Comparison of ENCODE assay signal across 31 cellular contexts in the genomic region with DNA sequence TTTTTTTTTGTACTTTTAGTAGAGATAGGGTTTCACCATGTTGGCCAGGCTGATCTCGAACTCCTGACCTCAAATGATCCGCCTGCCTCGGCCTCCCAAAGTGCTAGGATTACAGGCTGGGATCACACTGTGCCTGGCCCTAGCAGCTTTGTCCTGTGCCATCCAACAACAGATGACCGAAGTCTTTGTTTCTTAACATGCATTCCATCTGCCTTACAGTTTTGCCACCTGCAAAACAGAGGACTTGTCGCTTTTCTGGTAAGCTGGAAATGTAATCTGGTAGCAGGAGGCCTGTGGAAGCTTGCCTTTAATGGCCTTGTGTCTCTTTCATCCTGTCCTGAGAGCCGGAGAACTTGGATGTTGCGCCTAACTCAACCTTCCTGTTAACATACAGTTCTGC.
"Had no signal": no experiment of that assay in that cellular context is flagged by ENCODE, and none has a peak within 500 bp of the region (broad histone marks: within the 10 kb centered on the region; RNA-seq: fewer than 3 reads in every experiment).

No MANE protein-coding gene starts in this region.

- DNase-seq: activated B cell treated with CpG ODN at 0.5 μM for 24 hours; activated CD4-positive, alpha-beta memory T cell treated with anti-CD3 and anti-CD28 coated beads, Interleukin-2, amount 10 ng/mL, durations not matched to agents 7 days and 5 days; activated CD4-positive, alpha-beta T cell treated with anti-CD3 and anti-CD28 coated beads for 48 hours; activated CD4-positive, CD25-positive, alpha-beta regulatory T cell treated with anti-CD3 and anti-CD28 coated beads, Interleukin-2, amount 50 U/mL, for 72 hours; activated CD8-positive, alpha-beta memory T cell treated with anti-CD3 and anti-CD28 coated beads for 24 hours; activated CD8-positive, alpha-beta memory T cell treated with anti-CD3 and anti-CD28 coated beads, Interleukin-2, amount 10 ng/mL, durations not matched to agents 7 days and 5 days; activated CD8-positive, alpha-beta memory T cell treated with anti-CD3 and anti-CD28 coated beads, Interleukin-2, amount 50 U/mL, for 48 hours; activated effector memory CD4-positive, alpha-beta T cell treated with Interleukin-2 at 50 U/mL for 16 hours; activated naive CD4-positive, alpha-beta T cell treated with anti-CD3 and anti-CD28 coated beads, Interleukin-2, amount 10 ng/mL, durations not matched to agents 7 days and 5 days; activated naive CD8-positive, alpha-beta T cell treated with anti-CD3 and anti-CD28 coated beads, Interleukin-2, amount 50 U/mL, for 24 hours; activated T-cell treated with anti-CD3 and anti-CD28 coated beads, Interleukin-2, amount 50 U/mL, for 48 hours; anterior cingulate cortex; central memory CD4-positive, alpha-beta T cell; Karpas-422; KBM-7; NCI-H1105; NCI-H1417 treated with DMSO at 0.1 percent for 48 hours; NCI-H187 treated with DMSO at 0.1 percent for 48 hours; NCI-H2081; NCI-H226; NCI-H446 treated with DMSO at 0.1 percent for 48 hours; NCI-H524; SHP77; SJCRH30 had no signal

- H3K4me1 Mint-ChIP-seq: activated CD4-positive, alpha-beta memory T cell treated with anti-CD3 and anti-CD28 coated beads, Interleukin-2, amount 10 ng/mL, durations not matched to agents 7 days and 5 days; activated CD8-positive, alpha-beta memory T cell treated with anti-CD3 and anti-CD28 coated beads, Interleukin-2, amount 10 ng/mL, durations not matched to agents 7 days and 5 days; activated naive CD4-positive, alpha-beta T cell treated with anti-CD3 and anti-CD28 coated beads, Interleukin-2, amount 10 ng/mL, durations not matched to agents 7 days and 5 days; activated naive CD8-positive, alpha-beta T cell treated with anti-CD3 and anti-CD28 coated beads, Interleukin-2, amount 50 U/mL, for 24 hours had no signal

- ATAC-seq: activated CD8-positive, alpha-beta memory T cell treated with anti-CD3 and anti-CD28 coated beads, Interleukin-2, amount 10 ng/mL, durations not matched to agents 7 days and 5 days; activated naive CD8-positive, alpha-beta T cell treated with anti-CD3 and anti-CD28 coated beads, Interleukin-2, amount 50 U/mL, for 24 hours; Panc1 had no signal

- H3K4me3 ChIP-seq: SJCRH30, SK-N-MC had no signal

- H3K4me3 Mint-ChIP-seq: activated B cell treated with CpG ODN at 0.5 μM for 24 hours; activated CD4-positive, alpha-beta memory T cell treated with anti-CD3 and anti-CD28 coated beads, Interleukin-2, amount 10 ng/mL, durations not matched to agents 7 days and 5 days; activated CD8-positive, alpha-beta memory T cell treated with anti-CD3 and anti-CD28 coated beads, Interleukin-2, amount 10 ng/mL, durations not matched to agents 7 days and 5 days; activated naive CD4-positive, alpha-beta T cell treated with anti-CD3 and anti-CD28 coated beads, Interleukin-2, amount 10 ng/mL, durations not matched to agents 7 days and 5 days; activated naive CD8-positive, alpha-beta T cell; activated naive CD8-positive, alpha-beta T cell treated with anti-CD3 and anti-CD28 coated beads, Interleukin-2, amount 50 U/mL, for 24 hours; brain; T-helper 1 cell treated with Interleukin-12 subunit alpha and Interleukin-12 subunit beta and Interleukin-4 antibody, amounts not matched to agents 30 μg/mL and 1 μg/mL, for 36 hours; T-helper 2 cell treated with Interferon-gamma antibody and Interleukin-4, amounts not matched to agents 5 μg/mL and 100 μg/mL, for 36 hours had no signal

- H3K27me3 Mint-ChIP-seq: activated B cell treated with CpG ODN at 0.5 μM for 24 hours; activated CD4-positive, alpha-beta memory T cell treated with anti-CD3 and anti-CD28 coated beads, Interleukin-2, amount 10 ng/mL, durations not matched to agents 7 days and 5 days; activated CD8-positive, alpha-beta memory T cell treated with anti-CD3 and anti-CD28 coated beads, Interleukin-2, amount 10 ng/mL, durations not matched to agents 7 days and 5 days; activated naive CD4-positive, alpha-beta T cell treated with anti-CD3 and anti-CD28 coated beads, Interleukin-2, amount 10 ng/mL, durations not matched to agents 7 days and 5 days; activated naive CD8-positive, alpha-beta T cell; activated naive CD8-positive, alpha-beta T cell treated with anti-CD3 and anti-CD28 coated beads, Interleukin-2, amount 50 U/mL, for 24 hours had no signal

- H3K27ac Mint-ChIP-seq: activated B cell treated with CpG ODN at 0.5 μM for 24 hours; activated CD4-positive, alpha-beta memory T cell treated with anti-CD3 and anti-CD28 coated beads, Interleukin-2, amount 10 ng/mL, durations not matched to agents 7 days and 5 days; activated CD8-positive, alpha-beta memory T cell treated with anti-CD3 and anti-CD28 coated beads, Interleukin-2, amount 10 ng/mL, durations not matched to agents 7 days and 5 days; activated naive CD4-positive, alpha-beta T cell treated with anti-CD3 and anti-CD28 coated beads, Interleukin-2, amount 10 ng/mL, durations not matched to agents 7 days and 5 days; activated naive CD8-positive, alpha-beta T cell; activated naive CD8-positive, alpha-beta T cell treated with anti-CD3 and anti-CD28 coated beads, Interleukin-2, amount 50 U/mL, for 24 hours; T-helper 1 cell treated with Interleukin-12 subunit alpha and Interleukin-12 subunit beta and Interleukin-4 antibody, amounts not matched to agents 30 μg/mL and 1 μg/mL, for 36 hours; T-helper 2 cell treated with Interferon-gamma antibody and Interleukin-4, amounts not matched to agents 5 μg/mL and 100 μg/mL, for 36 hours had no signal

- H3K9me3 ChIP-seq: SJCRH30 had no signal

- H3K27me3 ChIP-seq: SJCRH30 had no signal

- H3K36me3 Mint-ChIP-seq: activated CD8-positive, alpha-beta memory T cell treated with anti-CD3 and anti-CD28 coated beads, Interleukin-2, amount 10 ng/mL, durations not matched to agents 7 days and 5 days had no signal

- H3K9me3 Mint-ChIP-seq: activated B cell treated with CpG ODN at 0.5 μM for 24 hours; activated CD4-positive, alpha-beta memory T cell treated with anti-CD3 and anti-CD28 coated beads, Interleukin-2, amount 10 ng/mL, durations not matched to agents 7 days and 5 days; activated naive CD4-positive, alpha-beta T cell treated with anti-CD3 and anti-CD28 coated beads, Interleukin-2, amount 10 ng/mL, durations not matched to agents 7 days and 5 days; activated naive CD8-positive, alpha-beta T cell treated with anti-CD3 and anti-CD28 coated beads, Interleukin-2, amount 50 U/mL, for 24 hours; brain; T-helper 1 cell treated with Interleukin-12 subunit alpha and Interleukin-12 subunit beta and Interleukin-4 antibody, amounts not matched to agents 30 μg/mL and 1 μg/mL, for 36 hours; T-helper 2 cell treated with Interferon-gamma antibody and Interleukin-4, amounts not matched to agents 5 μg/mL and 100 μg/mL, for 36 hours had no signal

- FAIRE-seq: TTC549 had no signal

- H3K27ac ChIP-seq: SJCRH30, SK-N-MC had no signal
